Comparison of ENCODE assay signal across 8 cellular contexts in genomic region chr5:21802869-21803490, GRCh38.
DNase-seq lines count a peak whose midpoint lies in the region; ATAC-seq and TF ChIP-seq lines count a peak whose summit lies in the region.

No MANE protein-coding gene starts in this region.

- no peak overlapping the region for H3K4me3 ChIP-seq in heart left ventricle
- H3K4me3 ChIP-seq in left lung = no peak overlapping the region

- no peak for TF ChIP-seq POLR2A in heart left ventricle (IDR thresholded peaks at IDR 0.05)

- WGBS in heart left ventricle, 4 donors = 22 to 34% (median 30%) methylated on average over 4 of the region's 4 CpGs

- no peak for ATAC-seq in heart left ventricle
- no peak for ATAC-seq in left cardiac atrium
- ATAC-seq in left lung = peak; percentile 51
- no peak for ATAC-seq in GM21529 (IDR thresholded peaks at IDR 0.05; ENCODE audit: unreplicated experiment)
- no peak for ATAC-seq in GM21717 (IDR thresholded peaks at IDR 0.05; ENCODE audit: unreplicated experiment)
- ATAC-seq in HG02938 (IDR thresholded peaks at IDR 0.05; ENCODE audit: unreplicated experiment) = no peak

- intact Hi-C loops in heart left ventricle (cut with DNase I) = no loop called here
- intact Hi-C loops in left cardiac atrium (cut with DNase I) = no loop called here
- intact Hi-C loops in left lung (cut with DNase I) = no loop called here

- H3K27ac ChIP-seq in heart left ventricle = no peak overlapping the region
- H3K27ac ChIP-seq in left lung = no peak overlapping the region

- H3K27me3 ChIP-seq in heart left ventricle (no peaks in the 10 kb centered on the region), left lung (no peaks in the 10 kb centered on the region)

- H3K36me3 ChIP-seq in heart left ventricle (no peaks in the 10 kb centered on the region), left lung (no peaks in the 10 kb centered on the region)

- TF ChIP-seq CTCF in heart left ventricle (IDR thresholded peaks at IDR 0.05) (peak; percentile 22 to 66 (median 43)), left lung (IDR thresholded peaks at IDR 0.05) (peak in 1 of 2 donors; percentile 29)

- DNase-seq in heart left ventricle (no peak), left cardiac atrium (no peak), NCI-H2029 (lab: John Stamatoyannopoulos, UW) (peak; percentile 41), amniotic epithelial cell (ENCODE audit: low read depth) (peak; percentile 33), left lung (no peak)

- H3K4me1 ChIP-seq in heart left ventricle = no peaks in the 10 kb centered on the region
- no peaks in the 10 kb centered on the region for H3K4me1 ChIP-seq in left lung

- peaks cover 0 to 4% (median 0%) of the 10 kb centered on the region in 12 donors for H3K9me3 ChIP-seq in heart left ventricle
- peaks cover 0 to 4% of the 10 kb centered on the region in 2 donors for H3K9me3 ChIP-seq in left lung

Comparison
In these comparisons a context has a peak if more than half of its experiments do, and no peak if none do; other contexts are left out.
1. DNase-seq: peak in NCI-H2029 (single experiment) and amniotic epithelial cell (single experiment); none in heart left ventricle (0 of 5), left cardiac atrium (single experiment) and left lung (0 of 2).